In genomic region chr5:108818613-108819272, GRCh38 we compare ENCODE assay signal across 1 cellular context.
TF ChIP-seq lines count a peak whose summit lies in the region.

No MANE protein-coding gene starts in this region.

TF ChIP-seq in WTC11, 78 proteins besides CTCF, POLR2A, EP300 and RAD21 (continued from another document):
- TF ChIP-seq PREB (CRISPR knock-in tag; IDR thresholded peaks at IDR 0.05; ENCODE audit: borderline replicate concordance) = no peak
- no peak for TF ChIP-seq TP53 (CRISPR knock-in tag; IDR thresholded peaks at IDR 0.05)
- no peak for TF ChIP-seq ZNF416 (CRISPR knock-in tag; IDR thresholded peaks at IDR 0.05)
- TF ChIP-seq CREM (CRISPR knock-in tag; IDR thresholded peaks at IDR 0.05) = no peak
- no peak for TF ChIP-seq ARID4B (CRISPR knock-in tag; IDR thresholded peaks at IDR 0.05; ENCODE audit: borderline replicate concordance)
- no peak for TF ChIP-seq ATF3 (CRISPR knock-in tag; conservative IDR thresholded peaks at IDR 0.05)
- no peak for TF ChIP-seq NR3C1 (CRISPR knock-in tag; conservative IDR thresholded peaks at IDR 0.05; ENCODE audit: low read depth)
